Comparison of ENCODE assay signal across 13 cellular contexts in genomic region chr20:35232575-35232974, GRCh38. TPM values are rescaled to one million over a fixed set of nuclear protein-coding genes. Genes with fewer than 3 reads are reported as not detected.
A peak's percentile ranks its signal among the peaks of the same experiment; 100 is the strongest.
DNase-seq lines count a peak whose midpoint lies in the region; ATAC-seq and TF ChIP-seq lines count a peak whose summit lies in the region.
"Had no signal": no experiment of that assay in that cellular context is flagged by ENCODE, and none has a peak within 500 bp of the region (broad histone marks: within the 10 kb centered on the region; RNA-seq: fewer than 3 reads in every experiment).

No MANE protein-coding gene starts in this region.

- H3K14ac ChIP-seq in IMR-90 (replicated peaks; ENCODE audit: low read depth, low read length), result 0 out of 2 replicates have a peak overlapping the region, but pooled peaks have one; percentile 11

- H3K4me2 ChIP-seq in IMR-90 (ENCODE audit: low read depth, low read length), result no peak overlapping the region

- H4K8ac ChIP-seq in IMR-90 (ENCODE audit: low read depth in 2 of 2, low read length in 2 of 2), result peak overlapping the region in 1 of 2 experiments; percentile 37; a peak in 1 of 4 replicates

- DNase-seq in AG10803 (ENCODE audit: low read depth) (peak; percentile 85), IMR-90 (peak; percentile 75), RPMI7951 (ENCODE audit: low read depth) (peak; percentile 59), fibroblast of villous mesenchyme (ENCODE audit: low read depth) (peak; percentile 19), T-cell (no peak), stomach (no peak)
- no peak for DNase-seq in activated CD8-positive, alpha-beta memory T cell treated with anti-CD3 and anti-CD28 coated beads, Interleukin-2, amount 50 U/mL, for 48 hours
- DNase-seq: activated CD4-positive, alpha-beta T cell treated with anti-CD3 and anti-CD28 coated beads for 48 hours; CD4-positive, CD25-positive, alpha-beta regulatory T cell had no signal

- 0 out of 2 replicates have a peak, but pooled peaks cover 3% of the 10 kb centered on the region for H3K9me1 ChIP-seq in IMR-90 (ENCODE audit: insufficient read depth, low read length)

- H3K27ac Mint-ChIP-seq in T-cell, result no peak overlapping the region
- H3K27ac Mint-ChIP-seq: CD4-positive, CD25-positive, alpha-beta regulatory T cell had no signal

- TF ChIP-seq RAD21 in IMR-90 (IDR thresholded peaks at IDR 0.05; ENCODE audit: low read length), result no peak

- TF ChIP-seq CTCF in AG10803 (conservative IDR thresholded peaks at IDR 0.05; ENCODE audit: low read length) (no peak; the same call in 1 of the 2 replicates), IMR-90 (conservative IDR thresholded peaks at IDR 0.05; ENCODE audit: low read depth, low read length) (no peak), fibroblast of villous mesenchyme (IDR thresholded peaks at IDR 0.05; ENCODE audit: insufficient read depth, low read depth, low read length) (no peak), stomach (IDR thresholded peaks at IDR 0.05) (no peak)

- peak overlapping the region; percentile 49 for H2BK5ac ChIP-seq in IMR-90 (ENCODE audit: low read depth, low read length, poor library complexity, severe bottlenecking)

- H3K9me3 Mint-ChIP-seq in T-cell, result peaks cover 0 to 4% (median 0%) of the 10 kb centered on the region in 3 donors

- intact Hi-C loops in IMR-90 (cut with micrococcal nuclease), result no loop called here
- intact Hi-C loops in stomach (cut with DNase I; ENCODE audit: low total_unique reads), result no loop called here

- CTCF ChIA-PET in IMR-90 (lab: Yijun Ruan, JAX), result no interaction called here
- CTCF ChIA-PET in T-cell (lab: Charles Lee), result no interaction called here

- H3K4ac ChIP-seq in IMR-90 (ENCODE audit: low read depth, low read length), result peak overlapping the region; percentile 34; the same call in 1 of the 2 replicates

- dilution Hi-C loops in IMR-90 (cut with HindIII; ENCODE audit: low sequenced_read_pairs, unreplicated experiment), result no loop called here

- POLR2A ChIA-PET in IMR-90 (lab: Charles Lee; ENCODE audit: unreplicated experiment) (no interaction called here), T-cell (lab: Charles Lee) (no interaction called here)

- H3K36me3 ChIP-seq in IMR-90 (ENCODE audit: control insufficient read depth, insufficient read depth, low read length), result 0 out of 2 replicates have a peak, but pooled peaks cover 2% of the 10 kb centered on the region
- H3K36me3 ChIP-seq in stomach, result peaks cover 0 to 29% (median 17%) of the 10 kb centered on the region in 4 donors

- peak overlapping the region; percentile 51 for H2AK9ac ChIP-seq in IMR-90 (replicated peaks; ENCODE audit: low read depth, low read length, poor library complexity)

- peaks cover 3% of the 10 kb centered on the region for H3K9me3 ChIP-seq in IMR-90 (ENCODE audit: control insufficient read depth, insufficient read depth, low read length)
- H3K9me3 ChIP-seq in stomach, result no peaks in the 10 kb centered on the region

- H3K4me3 Mint-ChIP-seq in T-cell, result no peak overlapping the region
- H3K4me3 Mint-ChIP-seq: CD4-positive, CD25-positive, alpha-beta regulatory T cell had no signal

- peak overlapping the region; percentile 43; the same call in 1 of the 2 replicates for H2BK120ac ChIP-seq in IMR-90 (ENCODE audit: low read depth, low read length)

- BruUV-seq in IMR-90 (replicated peaks; lab: Mats Ljungman, UMichigan), result no TSS peak

- WGBS in IMR-90 (ENCODE audit: extremely low coverage in 2 of 2, insufficient read length in 1 of 2), 2 experiments, result 20% methylated on average over 1 of the region's 2 CpGs; no CpG with 5 or more reads in 1 of the 2 experiments
- 63 to 76% (median 70%) methylated on average over 2 of the region's 2 CpGs for WGBS in stomach, 5 donors

- H3K9ac ChIP-seq in IMR-90 (ENCODE audit: low read depth, low read length), result peak overlapping the region; percentile 14; the same call in 1 of the 2 replicates

- H2AK5ac ChIP-seq in IMR-90 (ENCODE audit: low read depth, low read length), result no peak overlapping the region; the same call in 1 of the 2 replicates

- peak; percentile 95 for ATAC-seq in IMR-90 (ENCODE audit: low read depth)
- no peak for ATAC-seq in T-cell (replicated peaks in 1 of 4)
- no peak for ATAC-seq in HG02852 (IDR thresholded peaks at IDR 0.05; ENCODE audit: unreplicated experiment)
- ATAC-seq: HCT116 had no signal

- no peak overlapping the region for H3K23ac ChIP-seq in IMR-90 (ENCODE audit: low read depth, low read length)

- in situ Hi-C loops in IMR-90 (cut with MboI; ENCODE audit: low sequenced_read_pairs), result no loop called here

- H3K4me3 ChIP-seq in AG10803 (ENCODE audit: low read length), result no peak overlapping the region
- no peak overlapping the region for H3K4me3 ChIP-seq in IMR-90 (ENCODE audit: insufficient read depth, low read depth, low read length)
- H3K4me3 ChIP-seq in fibroblast of villous mesenchyme (ENCODE audit: low read depth, low read length), result no peak overlapping the region
- H3K4me3 ChIP-seq in stomach, result no peak overlapping the region

- H3K4me1 ChIP-seq in IMR-90 (ENCODE audit: control insufficient read depth, insufficient read depth, low read length) (peaks cover 5% of the 10 kb centered on the region), stomach (peaks cover 0 to under 1% (median under 1%) of the 10 kb centered on the region in 4 donors)

- H3K27ac ChIP-seq in IMR-90 (ENCODE audit: insufficient read depth, low read length) (peak overlapping the region; percentile 41; the same call in 1 of the 2 replicates), stomach (no peak overlapping the region)

- no peak overlapping the region for H2BK20ac ChIP-seq in IMR-90 (ENCODE audit: low read depth, low read length)

- H3K27me3 Mint-ChIP-seq in T-cell, result peaks cover 16 to 19% of the 10 kb centered on the region in 2 donors

- H4K91ac ChIP-seq in IMR-90 (ENCODE audit: insufficient read depth, low read depth, low read length), result no peak overlapping the region

- H3K56ac ChIP-seq in IMR-90 (ENCODE audit: extremely low read depth, insufficient read depth, low read length), result no peak overlapping the region; the same call in 1 of the 2 replicates

- H3K36me3 Mint-ChIP-seq in T-cell, result peaks cover 49% of the 10 kb centered on the region

- peaks cover 2% of the 10 kb centered on the region; the same call in 1 of the 2 replicates for H3K27me3 ChIP-seq in IMR-90 (ENCODE audit: control insufficient read depth, insufficient read depth, low read length)
- H3K27me3 ChIP-seq in stomach, result peaks cover 0 to 3% (median 0%) of the 10 kb centered on the region in 3 donors

- H3K18ac ChIP-seq in IMR-90 (ENCODE audit: low read depth, low read length), result 0 out of 2 replicates have a peak overlapping the region, but pooled peaks have one; percentile 42

- peak overlapping the region; percentile 85 for H2AFZ ChIP-seq in IMR-90 (replicated peaks; ENCODE audit: low read length, poor library complexity)

- no peak for TF ChIP-seq EP300 in stomach (IDR thresholded peaks at IDR 0.05)

- H3K4me1 Mint-ChIP-seq in T-cell, result peaks cover 0 to under 1% (median under 1%) of the 10 kb centered on the region in 3 donors

- H4K20me1 ChIP-seq in IMR-90 (ENCODE audit: insufficient read depth, low read length), result 0 out of 2 replicates have a peak, but pooled peaks cover 2% of the 10 kb centered on the region

- TF ChIP-seq POLR2A in IMR-90 (IDR thresholded peaks at IDR 0.05; ENCODE audit: low read depth, low read length), result no peak
- TF ChIP-seq POLR2A in stomach (IDR thresholded peaks at IDR 0.05), result no peak

- no peaks in the 10 kb centered on the region for H3K79me1 ChIP-seq in IMR-90 (ENCODE audit: low read depth in 1 of 2, low read length in 2 of 2)

- no peak overlapping the region for H4K5ac ChIP-seq in IMR-90 (ENCODE audit: low read depth, low read length)

- H2BK15ac ChIP-seq in IMR-90 (ENCODE audit: low read depth, low read length), result no peak overlapping the region; the same call in 2 of the 3 replicates

RNA-seq across cellular contexts. Expression of gene MMP24, which starts 6.1 kb away (rescaled TPM):
- total RNA-seq in IMR-90 (2012; rRNA removed) (0.36 and 0.56 TPM in 2 replicates), fibroblast of villous mesenchyme (0.32 and 0.43 TPM in 2 replicates), T-cell (under 1 TPM in 3 of 5 donors, not detected in 2; 0.15 to 0.49 (median 0.16) TPM), stomach (1 to 10 TPM in 3 of 5 donors, not detected in 2; 1.5 to 6.2 (median 2.7) TPM)
- polyA plus RNA-seq in IMR-90 (2012; rRNA removed) (0.79 and 0.86 TPM in 2 replicates), stomach (1 to 10 TPM in 1 of 3 donors, under 1 TPM in 2; 0.15 to 1.7 (median 0.20) TPM)
- polyA plus RNA-seq in IMR-90 (2012; cell fraction: cytosol; rRNA removed), result 0.32 and 1.0 TPM in 2 replicates
- polyA plus RNA-seq in IMR-90 (2012; cell fraction: nucleus; rRNA removed; ENCODE audit: low replicate concordance), result 0.34 and 0.54 TPM in 2 replicates
- 0.59 and 0.96 TPM in 2 replicates for total RNA-seq in RPMI7951 (2014; rRNA removed; shearing (Covaris generic))
- total RNA-seq: CD4-positive, CD25-positive, alpha-beta regulatory T cell had no signal

RNA-seq across cellular contexts. Expression of gene MMP24OS, which starts 45.3 kb away (rescaled TPM):
- 5.9 and 7.2 TPM in 2 replicates for total RNA-seq in IMR-90 (2012; rRNA removed)
- 64.9 and 67.6 TPM in 2 replicates for polyA plus RNA-seq in IMR-90 (2012; rRNA removed)
- 56.9 and 92.5 TPM in 2 replicates for polyA plus RNA-seq in IMR-90 (2012; cell fraction: cytosol; rRNA removed)
- 54.7 and 75.9 TPM in 2 replicates for polyA plus RNA-seq in IMR-90 (2012; cell fraction: nucleus; rRNA removed; ENCODE audit: low replicate concordance)
- 12.8 and 19.1 TPM in 2 replicates for total RNA-seq in RPMI7951 (2014; rRNA removed; shearing (Covaris generic))
- 14.7 and 16.8 TPM in 2 replicates for total RNA-seq in fibroblast of villous mesenchyme
- total RNA-seq in T-cell, result 10 to 100 TPM; 59.5 to 95.5 (median 72.0) TPM
- 10 to 100 TPM; 16.2 to 70.7 (median 37.9) TPM for total RNA-seq in stomach
- polyA plus RNA-seq in stomach, result 10 to 100 TPM; 27.3 to 82.4 (median 58.3) TPM

RNA-seq across cellular contexts. Expression of gene EIF6, which starts 52.0 kb away (rescaled TPM):
- 215 and 227 TPM in 2 replicates for total RNA-seq in IMR-90 (2012; rRNA removed)
- polyA plus RNA-seq in IMR-90 (2012; rRNA removed), result 215 and 258 TPM in 2 replicates
- 163 and 323 TPM in 2 replicates for polyA plus RNA-seq in IMR-90 (2012; cell fraction: cytosol; rRNA removed)
- polyA plus RNA-seq in IMR-90 (2012; cell fraction: nucleus; rRNA removed; ENCODE audit: low replicate concordance), result 385 and 588 TPM in 2 replicates
- 434 and 435 TPM in 2 replicates for total RNA-seq in RPMI7951 (2014; rRNA removed; shearing (Covaris generic))
- 107 and 123 TPM in 2 replicates for total RNA-seq in fibroblast of villous mesenchyme
- 10 to 100 TPM; 43.8 to 70.7 (median 69.6) TPM for total RNA-seq in T-cell
- total RNA-seq in stomach, result 10 to 100 TPM; 16.3 to 99.5 (median 88.9) TPM
- polyA plus RNA-seq in stomach, result 100 to 1,000 TPM; 123 to 163 (median 163) TPM

RNA-seq across cellular contexts. Expression of gene FAM83C, which starts 59.6 kb away (rescaled TPM):
- total RNA-seq in IMR-90 (2012; rRNA removed) (not detected in 2 replicates), fibroblast of villous mesenchyme (not detected in 2 replicates), T-cell (under 1 TPM in 1 of 5 donors, not detected in 4; 0.15 TPM), stomach (not detected)
- polyA plus RNA-seq in IMR-90 (2012; rRNA removed) (0.02 and 0.03 TPM in 2 replicates), stomach (1 to 10 TPM in 1 of 3 donors, not detected in 2; 6.5 TPM)
- 0.02 TPM in 1 of 2 replicates, not detected in the other for polyA plus RNA-seq in IMR-90 (2012; cell fraction: cytosol; rRNA removed)
- 0.03 and 0.13 TPM in 2 replicates for polyA plus RNA-seq in IMR-90 (2012; cell fraction: nucleus; rRNA removed; ENCODE audit: low replicate concordance)
- total RNA-seq in RPMI7951 (2014; rRNA removed; shearing (Covaris generic)), result not detected in 2 replicates
- total RNA-seq: CD4-positive, CD25-positive, alpha-beta regulatory T cell; T-helper 1 cell treated with Interleukin-12 subunit alpha and Interleukin-12 subunit beta and Interleukin-4 antibody, amounts not matched to agents 30 ng/mL and 1 ng/mL, for 36 hours had no signal
- polyA plus RNA-seq: CD4-positive, CD25-positive, alpha-beta regulatory T cell; liver had no signal

Comparison
In these comparisons a context has a peak if more than half of its experiments do, and no peak if none do; other contexts are left out.
1. DNase-seq: peak in AG10803 (single experiment), IMR-90 (single experiment), RPMI7951 (single experiment) and fibroblast of villous mesenchyme (single experiment); none in T-cell (0 of 34), activated CD8-positive, alpha-beta memory T cell treated with anti-CD3 and anti-CD28 coated beads, Interleukin-2, amount 50 U/mL, for 48 hours (single experiment) and stomach (single experiment).